14 cellular contexts compared by ENCODE assay signal in the genomic region with DNA sequence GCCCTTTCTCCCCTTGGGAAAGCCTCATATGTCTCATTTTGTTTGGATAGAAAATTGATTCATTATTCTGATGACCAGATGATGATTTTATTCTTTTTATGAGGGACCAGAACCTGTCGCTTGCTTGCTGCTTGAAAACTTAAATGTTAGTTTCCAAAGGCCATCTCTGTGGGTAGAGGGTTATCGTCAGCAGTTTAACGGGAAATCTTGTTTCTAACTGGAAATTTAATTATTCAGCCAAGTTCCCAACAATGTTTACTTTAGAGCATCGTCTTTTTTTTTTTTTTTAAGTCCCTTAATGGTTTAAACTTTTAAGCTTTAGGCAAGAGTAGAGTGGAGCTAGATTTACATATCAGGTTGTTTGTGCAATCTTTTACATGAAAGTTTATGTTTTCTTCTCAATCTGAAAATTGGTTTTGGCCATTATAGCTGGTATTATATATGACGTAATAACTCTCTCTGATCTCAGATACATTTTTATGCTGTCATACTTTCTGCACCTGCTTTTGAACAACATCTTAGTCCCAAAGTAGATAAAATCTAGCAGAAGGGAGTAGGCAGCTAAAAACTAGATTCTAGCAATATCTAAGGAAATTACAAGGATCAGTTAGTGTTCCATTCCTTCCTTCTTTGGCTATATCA.
DNase-seq lines count a peak whose midpoint lies in the region; ATAC-seq and TF ChIP-seq lines count a peak whose summit lies in the region.
"Had no signal": no experiment of that assay in that cellular context is flagged by ENCODE, and none has a peak within 500 bp of the region (broad histone marks: within the 10 kb centered on the region; RNA-seq: fewer than 3 reads in every experiment).

No MANE protein-coding gene starts in this region.

- H3K27me3 ChIP-seq in colonic mucosa, result no peaks in the 10 kb centered on the region
- no peaks in the 10 kb centered on the region for H3K27me3 ChIP-seq in left lung
- no peaks in the 10 kb centered on the region for H3K27me3 ChIP-seq in skeletal muscle satellite cell (ENCODE audit: control insufficient read depth, insufficient read depth, low read length)

- H3K9me3 Mint-ChIP-seq in HFFc6, result no peaks in the 10 kb centered on the region
- peaks cover 0 to 4% of the 10 kb centered on the region in 2 donors for H3K9me3 Mint-ChIP-seq in stimulated activated naive B cell treated with anti-CD40 and anti-IgM and Interleukin-4, amounts not matched to agents 10 μg/mL and 1 μg/mL and 100 μg/mL, for 72 hours
- H3K9me3 Mint-ChIP-seq: activated naive CD4-positive, alpha-beta T cell treated with anti-CD3 and anti-CD28 coated beads for 36 hours had no signal

- intact Hi-C loops in colonic mucosa (cut with DNase I) (no loop called here), left lung (cut with DNase I) (loop anchor here in 1 of 2 donors (10.0 kb wide), 1 partner anchor 80 kb away; no protein-coding TSS in a partner anchor)

- peak overlapping the region; percentile 70 for H3K4me2 ChIP-seq in skeletal muscle satellite cell (ENCODE audit: low read length)

- H3K4me3 ChIP-seq in colonic mucosa (no peak overlapping the region), left lung (no peak overlapping the region), skeletal muscle satellite cell (ENCODE audit: low read length) (peak overlapping the region; percentile 27)
- H3K4me3 ChIP-seq: cardiac muscle cell had no signal

- peak overlapping the region; percentile 25 for H3K27ac ChIP-seq in colonic mucosa
- H3K27ac ChIP-seq in left lung, result peak overlapping the region; percentile 51 to 62
- H3K27ac ChIP-seq: cardiac muscle cell had no signal

- peaks cover 86% of the 10 kb centered on the region for H3K4me1 Mint-ChIP-seq in HFFc6 (ENCODE audit: low read depth)
- H3K4me1 Mint-ChIP-seq in stimulated activated naive B cell treated with anti-CD40 and anti-IgM and Interleukin-4, amounts not matched to agents 10 μg/mL and 1 μg/mL and 100 μg/mL, for 72 hours, result peaks cover 19 to 23% of the 10 kb centered on the region in 2 donors

- H3K36me3 ChIP-seq in colonic mucosa, result no peaks in the 10 kb centered on the region
- H3K36me3 ChIP-seq in left lung, result no peaks in the 10 kb centered on the region
- H3K36me3 ChIP-seq in skeletal muscle satellite cell (ENCODE audit: insufficient read depth, low read length), result peaks cover 3% of the 10 kb centered on the region
- H3K36me3 ChIP-seq: cardiac muscle cell had no signal

- H3K9me3 ChIP-seq in colonic mucosa (no peaks in the 10 kb centered on the region), left lung (no peaks in the 10 kb centered on the region), skeletal muscle satellite cell (replicated peaks; ENCODE audit: low read length) (no peaks in the 10 kb centered on the region)

- TF ChIP-seq CTCF in HFFc6 (IDR thresholded peaks at IDR 0.05) (no peak), colonic mucosa (IDR thresholded peaks at IDR 0.05) (no peak), left lung (IDR thresholded peaks at IDR 0.05) (no peak)

- H3K4me1 ChIP-seq in colonic mucosa, result peaks cover 9% of the 10 kb centered on the region
- peaks cover 42 to 76% of the 10 kb centered on the region in 2 donors for H3K4me1 ChIP-seq in left lung
- peaks cover 88% of the 10 kb centered on the region for H3K4me1 ChIP-seq in skeletal muscle satellite cell (ENCODE audit: control insufficient read depth, insufficient read depth, low read length)

- 0 out of 2 replicates have a peak, but pooled peaks cover 5% of the 10 kb centered on the region for H3K36me3 Mint-ChIP-seq in HFFc6 (ENCODE audit: low read depth)
- peaks cover 1 to 2% of the 10 kb centered on the region in 2 donors for H3K36me3 Mint-ChIP-seq in stimulated activated naive B cell treated with anti-CD40 and anti-IgM and Interleukin-4, amounts not matched to agents 10 μg/mL and 1 μg/mL and 100 μg/mL, for 72 hours

- H3K9ac ChIP-seq in colonic mucosa (ENCODE audit: low read depth in 2 of 2, low read length in 2 of 2) (no peak overlapping the region), skeletal muscle satellite cell (ENCODE audit: low read depth, low read length) (peak overlapping the region; percentile 78)

- no peak overlapping the region for H3K27ac Mint-ChIP-seq in HFFc6
- no peak overlapping the region for H3K27ac Mint-ChIP-seq in stimulated activated naive B cell treated with anti-CD40 and anti-IgM and Interleukin-4, amounts not matched to agents 10 μg/mL and 1 μg/mL and 100 μg/mL, for 72 hours
- H3K27ac Mint-ChIP-seq: activated naive CD4-positive, alpha-beta T cell treated with anti-CD3 and anti-CD28 coated beads for 36 hours had no signal

- DNase-seq in HFFc6 (no peak), colonic mucosa (no peak), left lung (no peak), NCI-H1092 (lab: John Stamatoyannopoulos, UW) (no peak), retina (no peak)
- no peak for DNase-seq in stimulated activated naive B cell treated with anti-CD40 and anti-IgM and Interleukin-4, amounts not matched to agents 10 μg/mL and 1 μg/mL and 100 μg/mL, for 72 hours
- DNase-seq: activated CD8-positive, alpha-beta memory T cell treated with anti-CD3 and anti-CD28 coated beads for 24 hours; NCI-H187 treated with DMSO at 0.1 percent for 48 hours; NCI-H82; trophoblast cell had no signal

- H3K4me3 Mint-ChIP-seq in HFFc6, result peak overlapping the region; percentile 31; the same call in 1 of the 2 replicates
- H3K4me3 Mint-ChIP-seq in stimulated activated naive B cell treated with anti-CD40 and anti-IgM and Interleukin-4, amounts not matched to agents 10 μg/mL and 1 μg/mL and 100 μg/mL, for 72 hours, result no peak overlapping the region
- H3K4me3 Mint-ChIP-seq: activated naive CD4-positive, alpha-beta T cell treated with anti-CD3 and anti-CD28 coated beads for 36 hours had no signal

- ATAC-seq in left lung, result no peak
- no peak for ATAC-seq in stimulated activated naive B cell treated with anti-CD40 and anti-IgM and Interleukin-4, amounts not matched to agents 10 μg/mL and 1 μg/mL and 100 μg/mL, for 72 hours (replicated peaks)
- ATAC-seq in HG03457 (IDR thresholded peaks at IDR 0.05; ENCODE audit: unreplicated experiment), result no peak

- H3K27me3 Mint-ChIP-seq in HFFc6 (ENCODE audit: insufficient read depth), result peaks cover 2% of the 10 kb centered on the region
- no peaks in the 10 kb centered on the region for H3K27me3 Mint-ChIP-seq in stimulated activated naive B cell treated with anti-CD40 and anti-IgM and Interleukin-4, amounts not matched to agents 10 μg/mL and 1 μg/mL and 100 μg/mL, for 72 hours
